Comparison of ENCODE assay signal across 22 cellular contexts in the genomic region with DNA sequence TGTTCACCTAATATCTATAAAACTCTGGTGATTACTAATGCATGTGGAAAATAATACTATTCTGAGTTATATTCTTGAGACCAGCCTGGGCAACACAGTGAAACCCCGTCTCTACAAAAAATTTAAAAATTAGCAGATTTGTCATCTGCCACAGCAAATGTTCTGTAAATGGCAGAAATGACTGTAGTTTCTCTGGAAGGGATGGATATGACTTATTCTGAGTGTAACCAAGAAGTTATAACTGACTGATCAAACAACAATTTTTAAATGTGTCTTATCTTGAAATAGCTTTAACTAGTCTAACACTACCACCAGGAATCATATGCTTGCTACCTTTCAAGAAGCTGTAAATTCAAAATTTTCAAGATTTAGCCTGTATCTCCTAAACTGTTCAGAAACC.
DNase-seq lines count a peak whose midpoint lies in the region; ATAC-seq, FAIRE-seq and TF ChIP-seq lines count a peak whose summit lies in the region.
"Had no signal": no experiment of that assay in that cellular context is flagged by ENCODE, and none has a peak within 500 bp of the region (broad histone marks: within the 10 kb centered on the region; RNA-seq: fewer than 3 reads in every experiment).

No MANE protein-coding gene starts in this region.

- peak; percentile 66 to 74 for ATAC-seq in activated T-cell treated with anti-CD3 and anti-CD28 coated beads, Interleukin-2, amount 50 U/mL, for 4 hours
- peak; percentile 92 for ATAC-seq in activated T-helper 17 cell treated with anti-CD3 and anti-CD28 coated beads, Interleukin-2, amount 50 U/mL, for 72 hours (replicated peaks)
- no peak for ATAC-seq in naive thymus-derived CD8-positive, alpha-beta T cell
- ATAC-seq in HG02610 (IDR thresholded peaks at IDR 0.05; ENCODE audit: unreplicated experiment), result no peak

- H3K79me2 ChIP-seq in astrocyte (ENCODE audit: insufficient read depth, low read length), result peaks cover 4% of the 10 kb centered on the region

- H3K27ac ChIP-seq in astrocyte (ENCODE audit: low read depth, low read length), result no peak overlapping the region
- H3K27ac ChIP-seq: BLaER1 treated with 17β-estradiol and CSF1 and Interleukin-3, amounts not matched to agents 10 nM and 100 nM; Peyer's patch had no signal

- H3K9me3 Mint-ChIP-seq in activated T-cell treated with anti-CD3 and anti-CD28 coated beads, Interleukin-2, amount 50 U/mL, for 4 hours, result peaks cover 5% of the 10 kb centered on the region
- H3K9me3 Mint-ChIP-seq in activated T-helper 17 cell treated with anti-CD3 and anti-CD28 coated beads, Interleukin-2, amount 50 U/mL, for 72 hours, result peaks cover under 1% of the 10 kb centered on the region
- H3K9me3 Mint-ChIP-seq in astrocyte (ENCODE audit: unreplicated experiment), result peaks cover 4% of the 10 kb centered on the region
- H3K9me3 Mint-ChIP-seq in stimulated activated naive CD8-positive, alpha-beta T cell treated with anti-CD3 and anti-CD28 coated beads, Interleukin-15, Interleukin-2, amounts not matched to agents 100 ng/mL and 50 ng/mL, for 24 hours, result peaks cover 5% of the 10 kb centered on the region
- peaks cover 0 to 15% (median 5%) of the 10 kb centered on the region in 9 donors for H3K9me3 Mint-ChIP-seq in naive thymus-derived CD8-positive, alpha-beta T cell

- H3K4me3 Mint-ChIP-seq in activated T-cell treated with anti-CD3 and anti-CD28 coated beads, Interleukin-2, amount 50 U/mL, for 4 hours, result no peak overlapping the region
- H3K4me3 Mint-ChIP-seq in activated T-helper 17 cell treated with anti-CD3 and anti-CD28 coated beads, Interleukin-2, amount 50 U/mL, for 72 hours, result peak overlapping the region; percentile 23
- no peak overlapping the region for H3K4me3 Mint-ChIP-seq in astrocyte (ENCODE audit: unreplicated experiment)
- no peak overlapping the region for H3K4me3 Mint-ChIP-seq in stimulated activated naive CD8-positive, alpha-beta T cell treated with anti-CD3 and anti-CD28 coated beads, Interleukin-15, Interleukin-2, amounts not matched to agents 100 ng/mL and 50 ng/mL, for 24 hours
- H3K4me3 Mint-ChIP-seq in naive thymus-derived CD8-positive, alpha-beta T cell, result no peak overlapping the region
- H3K4me3 Mint-ChIP-seq: CD4-positive, alpha-beta memory T cell had no signal

- DNase-seq in activated T-cell treated with anti-CD3 and anti-CD28 coated beads, Interleukin-2, amount 50 U/mL, for 4 hours, result no peak
- no peak for DNase-seq in activated T-cell treated with anti-CD3 and anti-CD28 coated beads, Interleukin-2, amount 50 U/mL, for 1 hour
- no peak for DNase-seq in astrocyte (ENCODE audit: low read depth)
- DNase-seq in naive thymus-derived CD8-positive, alpha-beta T cell, result no peak
- DNase-seq: ACHN; Caco-2; CD4-positive, alpha-beta memory T cell; DND-41; Karpas-422; NCI-H1417; NCI-H1694 treated with DMSO at 0.1 percent for 48 hours; NCI-H2081 treated with DMSO at 0.1 percent for 48 hours; NCI-H2171 treated with DMSO at 0.1 percent for 48 hours; NCI-H524 treated with DMSO at 0.1 percent for 48 hours; NCI-H82; Peyer's patch had no signal

- FAIRE-seq in astrocyte (lab: Jason Lieb, UNC), result peak; percentile 52
- FAIRE-seq: GM12891, H54 had no signal

- H3K36me3 Mint-ChIP-seq in activated T-cell treated with anti-CD3 and anti-CD28 coated beads, Interleukin-2, amount 50 U/mL, for 4 hours (ENCODE audit: insufficient read depth), result peaks cover 65% of the 10 kb centered on the region
- peaks cover 96% of the 10 kb centered on the region for H3K36me3 Mint-ChIP-seq in activated T-helper 17 cell treated with anti-CD3 and anti-CD28 coated beads, Interleukin-2, amount 50 U/mL, for 72 hours (ENCODE audit: low read depth)
- peaks cover 46% of the 10 kb centered on the region for H3K36me3 Mint-ChIP-seq in astrocyte (ENCODE audit: low read depth, unreplicated experiment)
- H3K36me3 Mint-ChIP-seq in stimulated activated naive CD8-positive, alpha-beta T cell treated with anti-CD3 and anti-CD28 coated beads, Interleukin-15, Interleukin-2, amounts not matched to agents 100 ng/mL and 50 ng/mL, for 24 hours (ENCODE audit: low read depth), result peaks cover 83% of the 10 kb centered on the region
- H3K36me3 Mint-ChIP-seq in naive thymus-derived CD8-positive, alpha-beta T cell, result peaks cover 13 to 87% (median 64%) of the 10 kb centered on the region in 3 donors

- no peak overlapping the region for H2AFZ ChIP-seq in astrocyte (ENCODE audit: low read depth, low read length)

- POLR2A ChIA-PET in naive thymus-derived CD8-positive, alpha-beta T cell (lab: Charles Lee), result interaction anchor here (0.6 kb wide), 1 partner anchor 146 kb away, joined by 3 read pairs; no protein-coding TSS in a partner anchor

- no peaks in the 10 kb centered on the region for H3K4me1 ChIP-seq in astrocyte (ENCODE audit: insufficient read depth, low read length)
- H3K4me1 ChIP-seq: BLaER1 treated with 17β-estradiol and CSF1 and Interleukin-3, amounts not matched to agents 10 nM and 100 nM; Caco-2; Peyer's patch had no signal

- no peaks in the 10 kb centered on the region for H3K27me3 ChIP-seq in astrocyte (ENCODE audit: insufficient read depth, low read length)
- H3K27me3 ChIP-seq: BLaER1 treated with 17β-estradiol and CSF1 and Interleukin-3, amounts not matched to agents 10 nM and 100 nM; Peyer's patch had no signal

- no peaks in the 10 kb centered on the region for H4K20me1 ChIP-seq in astrocyte (ENCODE audit: insufficient read depth, low read length)

- H3K9me3 ChIP-seq in astrocyte (ENCODE audit: insufficient read depth, low read depth, low read length), result no peaks in the 10 kb centered on the region

- H3K27ac Mint-ChIP-seq in activated T-helper 17 cell treated with anti-CD3 and anti-CD28 coated beads, Interleukin-2, amount 50 U/mL, for 72 hours, result peak overlapping the region; percentile 69
- H3K27ac Mint-ChIP-seq in astrocyte (ENCODE audit: unreplicated experiment), result no peak overlapping the region
- peak overlapping the region; percentile 12 for H3K27ac Mint-ChIP-seq in stimulated activated naive CD8-positive, alpha-beta T cell treated with anti-CD3 and anti-CD28 coated beads, Interleukin-15, Interleukin-2, amounts not matched to agents 100 ng/mL and 50 ng/mL, for 24 hours
- H3K27ac Mint-ChIP-seq in naive thymus-derived CD8-positive, alpha-beta T cell, result peak overlapping the region in 2 of 10 donors; percentile 29 to 47

- H3K27me3 Mint-ChIP-seq in activated T-cell treated with anti-CD3 and anti-CD28 coated beads, Interleukin-2, amount 50 U/mL, for 4 hours (ENCODE audit: low read depth), result no peaks in the 10 kb centered on the region
- H3K27me3 Mint-ChIP-seq in activated T-helper 17 cell treated with anti-CD3 and anti-CD28 coated beads, Interleukin-2, amount 50 U/mL, for 72 hours, result no peaks in the 10 kb centered on the region
- no peaks in the 10 kb centered on the region for H3K27me3 Mint-ChIP-seq in astrocyte (ENCODE audit: low read depth, unreplicated experiment)
- no peaks in the 10 kb centered on the region for H3K27me3 Mint-ChIP-seq in stimulated activated naive CD8-positive, alpha-beta T cell treated with anti-CD3 and anti-CD28 coated beads, Interleukin-15, Interleukin-2, amounts not matched to agents 100 ng/mL and 50 ng/mL, for 24 hours
- no peaks in the 10 kb centered on the region for H3K27me3 Mint-ChIP-seq in naive thymus-derived CD8-positive, alpha-beta T cell
- H3K27me3 Mint-ChIP-seq: CD4-positive, alpha-beta memory T cell had no signal

- no peak overlapping the region for H3K4me2 ChIP-seq in astrocyte (ENCODE audit: low read length)
- H3K4me2 ChIP-seq: BLaER1 treated with 17β-estradiol and CSF1 and Interleukin-3, amounts not matched to agents 10 nM and 100 nM had no signal

- H3K36me3 ChIP-seq in astrocyte (ENCODE audit: insufficient read depth, low read length), result peaks cover 41% of the 10 kb centered on the region

- no peak overlapping the region for H3K4me3 ChIP-seq in astrocyte (ENCODE audit: insufficient read depth, low read depth, low read length)
- H3K4me3 ChIP-seq: BLaER1 treated with 17β-estradiol and CSF1 and Interleukin-3, amounts not matched to agents 10 nM and 100 nM; Peyer's patch had no signal

- peaks cover 10% of the 10 kb centered on the region for H3K4me1 Mint-ChIP-seq in activated T-cell treated with anti-CD3 and anti-CD28 coated beads, Interleukin-2, amount 50 U/mL, for 4 hours (ENCODE audit: low read depth)
- peaks cover 4% of the 10 kb centered on the region for H3K4me1 Mint-ChIP-seq in activated T-helper 17 cell treated with anti-CD3 and anti-CD28 coated beads, Interleukin-2, amount 50 U/mL, for 72 hours
- H3K4me1 Mint-ChIP-seq in astrocyte (ENCODE audit: low read depth, unreplicated experiment), result peaks cover 4% of the 10 kb centered on the region
- peaks cover 13% of the 10 kb centered on the region for H3K4me1 Mint-ChIP-seq in stimulated activated naive CD8-positive, alpha-beta T cell treated with anti-CD3 and anti-CD28 coated beads, Interleukin-15, Interleukin-2, amounts not matched to agents 100 ng/mL and 50 ng/mL, for 24 hours (ENCODE audit: low read depth)
- H3K4me1 Mint-ChIP-seq in naive thymus-derived CD8-positive, alpha-beta T cell, result peaks cover 0 to 3% (median under 1%) of the 10 kb centered on the region in 4 donors

- no peak overlapping the region for H3K9ac ChIP-seq in astrocyte (ENCODE audit: low read length)
- H3K9ac ChIP-seq: BLaER1 treated with 17β-estradiol and CSF1 and Interleukin-3, amounts not matched to agents 10 nM and 100 nM had no signal

- TF ChIP-seq CTCF in astrocyte (IDR thresholded peaks at IDR 0.05; ENCODE audit: insufficient read depth, low read depth, low read length), result no peak

Comparison
In these comparisons a context has a peak if more than half of its experiments do, and no peak if none do; other contexts are left out.
1. ATAC-seq: peak in activated T-cell treated with anti-CD3 and anti-CD28 coated beads, Interleukin-2, amount 50 U/mL, for 4 hours (2 of 2) and activated T-helper 17 cell treated with anti-CD3 and anti-CD28 coated beads, Interleukin-2, amount 50 U/mL, for 72 hours (single experiment); none in naive thymus-derived CD8-positive, alpha-beta T cell (0 of 2) and HG02610 (single experiment).